7 cellular contexts compared by ENCODE assay signal in genomic region chr18:46946656-46947282, GRCh38.
DNase-seq lines count a peak whose midpoint lies in the region; ATAC-seq lines count a peak whose summit lies in the region.

No MANE protein-coding gene starts in this region.

- ATAC-seq in GM18858 (IDR thresholded peaks at IDR 0.05; ENCODE audit: unreplicated experiment) (peak; percentile 81), HG02973 (IDR thresholded peaks at IDR 0.05; ENCODE audit: unreplicated experiment) (peak; percentile 90)

- DNase-seq in NCI-H510A (lab: John Stamatoyannopoulos, UW) (peak; percentile 71), activated T-cell treated with anti-CD3 and anti-CD28 coated beads for 1 hour (ENCODE audit: low read depth) (peak; percentile 16), fibroblast of gingiva (ENCODE audit: low read depth) (peak; percentile 77)
- peak in 5 of 6 experiments; percentile 2 to 58 (median 33) for DNase-seq in stimulated activated naive CD4-positive, alpha-beta T cell (lab: John Stamatoyannopoulos, UW)

- no peaks in the 10 kb centered on the region for H3K27me3 ChIP-seq in muscle layer of duodenum (ENCODE audit: low read depth, low read length)

- H3K36me3 ChIP-seq in muscle layer of duodenum (ENCODE audit: control insufficient read depth in 1 of 2, insufficient read depth in 2 of 2, low read length in 2 of 2): no peaks in the 10 kb centered on the region

- no peak overlapping the region for H3K27ac ChIP-seq in muscle layer of duodenum (ENCODE audit: low read length)

- peak overlapping the region; percentile 77 to 90 for H3K4me3 ChIP-seq in muscle layer of duodenum (ENCODE audit: low read depth in 1 of 2, low read length in 2 of 2)

- no peaks in the 10 kb centered on the region for H3K9me3 ChIP-seq in muscle layer of duodenum (ENCODE audit: control insufficient read depth in 1 of 2, low read length in 2 of 2)

- H3K4me1 ChIP-seq in muscle layer of duodenum (ENCODE audit: control insufficient read depth in 1 of 2, insufficient read depth in 2 of 2, low read length in 2 of 2): no peaks in the 10 kb centered on the region

Comparison
In these comparisons a context has a peak if more than half of its experiments do, and no peak if none do; other contexts are left out.
1. DNase-seq: peak in every context shown above with its lines; median percentile 77 in fibroblast of gingiva; 71 in NCI-H510A; 33 in stimulated activated naive CD4-positive, alpha-beta T cell; 16 in activated T-cell treated with anti-CD3 and anti-CD28 coated beads for 1 hour.